Comparison of ENCODE assay signal across 1 cellular context in genomic region chr17:45149669-45150603, GRCh38.
TF ChIP-seq lines count a peak whose summit lies in the region.

No MANE protein-coding gene starts in this region.

TF ChIP-seq in A549, 52 proteins besides CTCF, POLR2A, EP300 and RAD21 (continued from another document):
- TF ChIP-seq USF2 (IDR thresholded peaks at IDR 0.05) (no peak), E2F6 (IDR thresholded peaks at IDR 0.05; ENCODE audit: borderline replicate concordance, low read depth) (no peak), FOXS1 (CRISPR knock-in tag; IDR thresholded peaks at IDR 0.05) (no peak), JUN (IDR thresholded peaks at IDR 0.05) (peak in 1 of 2 experiments; percentile 53; a peak in 3 of 5 replicates), NFE2L2 (conservative IDR thresholded peaks at IDR 0.05; ENCODE audit: low read length) (no peak), BCL3 (IDR thresholded peaks at IDR 0.05) (peak; percentile 19; the same call in 1 of the 3 replicates), HEYL (CRISPR knock-in tag; IDR thresholded peaks at IDR 0.05) (no peak), PBX3 (IDR thresholded peaks at IDR 0.05) (peak; percentile 43; the same call in 1 of the 2 replicates), FOSB (CRISPR knock-in tag; IDR thresholded peaks at IDR 0.05) (no peak), RNF2 (IDR thresholded peaks at IDR 0.05; ENCODE audit: borderline replicate concordance, low read depth) (peak; percentile 58; the same call in 1 of the 2 replicates), CEBPB (IDR thresholded peaks at IDR 0.05) (no peak)
